ENCODE assay signal across 26 cellular contexts in genomic region chr18:14908541-14908940, GRCh38.
"Had no signal": no experiment of that assay in that cellular context is flagged by ENCODE, and none has a peak within 500 bp of the region (broad histone marks: within the 10 kb centered on the region; RNA-seq: fewer than 3 reads in every experiment).

No MANE protein-coding gene starts in this region.

- H3K36me3 ChIP-seq: left lung, lower lobe of right lung, pancreas, prostate gland, suprapubic skin, thoracic aorta, tibial artery, upper lobe of right lung, uterus had no signal

- H3K27ac ChIP-seq: left lung, lower lobe of right lung, pancreas, prostate gland, skin epidermis, suprapubic skin, thoracic aorta, tibial artery, upper lobe of right lung, uterus had no signal

- H3K27me3 Mint-ChIP-seq: naive thymus-derived CD8-positive, alpha-beta T cell; stimulated activated naive B cell treated with anti-CD40 and anti-IgM and Interleukin-4, amounts not matched to agents 10 μg/mL and 1 μg/mL and 100 μg/mL, for 72 hours had no signal

- H3K4me1 Mint-ChIP-seq: naive thymus-derived CD8-positive, alpha-beta T cell; nephron; neural crest cell; stimulated activated naive B cell treated with anti-CD40 and anti-IgM and Interleukin-4, amounts not matched to agents 10 μg/mL and 1 μg/mL and 100 μg/mL, for 72 hours had no signal

- H3K4me1 ChIP-seq: left lung, lower lobe of right lung, pancreas, prostate gland, suprapubic skin, tibial artery, upper lobe of right lung, uterus had no signal

- DNase-seq: hippocampal formation; kidney; left colon; left lung; lower lobe of right lung; mammary epithelial cell; mesenchymal stem cell; naive thymus-derived CD8-positive, alpha-beta T cell; nucleus accumbens; pancreas; retina; right cardiac atrium; stimulated activated CD4-positive, alpha-beta T cell treated with anti-CD3 and anti-CD28 coated beads, Interleukin-4, amount 100 ng/mL, for 24 hours; stimulated activated naive B cell treated with anti-CD40 and anti-IgM and Interleukin-4, amounts not matched to agents 10 μg/mL and 1 μg/mL and 100 μg/mL, for 72 hours; stimulated activated naive CD8-positive, alpha-beta T cell treated with anti-CD3 and anti-CD28 coated beads, Interleukin-15, Interleukin-2, amounts not matched to agents 100 U/mL and 50 U/mL, for 24 hours; tibial artery; trophoblast cell; upper lobe of right lung; uterus had no signal

- FAIRE-seq: kidney, pancreas had no signal

- H3K4me3 ChIP-seq: left lung, lower lobe of right lung, pancreas, prostate gland, skin epidermis, suprapubic skin, thoracic aorta, tibial artery, upper lobe of right lung, uterus had no signal

- H3K36me3 Mint-ChIP-seq: naive thymus-derived CD8-positive, alpha-beta T cell; stimulated activated naive B cell treated with anti-CD40 and anti-IgM and Interleukin-4, amounts not matched to agents 10 μg/mL and 1 μg/mL and 100 μg/mL, for 72 hours had no signal

- ATAC-seq: left colon; left lung; naive thymus-derived CD8-positive, alpha-beta T cell; pancreas; right cardiac atrium; sciatic nerve; stimulated activated naive CD8-positive, alpha-beta T cell treated with anti-CD3 and anti-CD28 coated beads, Interleukin-15, Interleukin-2, amounts not matched to agents 100 U/mL and 50 U/mL, for 24 hours; upper lobe of right lung had no signal

- H3K9me3 ChIP-seq: left lung, lower lobe of right lung, pancreas, prostate gland, suprapubic skin, thoracic aorta, tibial artery, upper lobe of right lung, uterus had no signal

- H3K27me3 ChIP-seq: left lung, pancreas, suprapubic skin, tibial artery, upper lobe of right lung, uterus had no signal

- H3K4me3 Mint-ChIP-seq: naive thymus-derived CD8-positive, alpha-beta T cell; nephron; neural crest cell; stimulated activated naive B cell treated with anti-CD40 and anti-IgM and Interleukin-4, amounts not matched to agents 10 μg/mL and 1 μg/mL and 100 μg/mL, for 72 hours had no signal

- H3K27ac Mint-ChIP-seq: naive thymus-derived CD8-positive, alpha-beta T cell; nephron; stimulated activated naive B cell treated with anti-CD40 and anti-IgM and Interleukin-4, amounts not matched to agents 10 μg/mL and 1 μg/mL and 100 μg/mL, for 72 hours had no signal
